Comparison of ENCODE assay signal across 12 cellular contexts in the genomic region with DNA sequence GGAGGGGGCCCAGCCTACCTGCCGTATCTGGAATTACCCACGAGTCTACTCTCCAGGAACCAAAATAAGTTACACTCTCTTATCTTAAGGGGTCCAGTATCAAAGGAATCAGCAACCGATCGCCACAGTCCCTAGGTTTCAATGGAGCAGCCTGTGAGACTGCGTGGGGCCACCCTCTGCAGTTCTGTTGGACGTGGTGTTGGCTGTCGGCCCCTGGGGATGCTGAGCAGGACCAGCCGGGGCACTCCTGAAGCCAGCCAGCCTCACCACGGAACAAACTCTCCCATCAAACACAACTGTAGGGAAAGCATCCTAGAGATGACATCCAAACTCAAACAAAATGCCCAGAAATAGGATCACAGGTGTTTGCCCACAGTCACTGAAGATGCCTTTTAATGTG. TPM values are rescaled to one million over a fixed set of nuclear protein-coding genes. Genes with fewer than 3 reads are reported as not detected.
A peak's percentile ranks its signal among the peaks of the same experiment; 100 is the strongest.
DNase-seq lines count a peak whose midpoint lies in the region; ATAC-seq, FAIRE-seq and TF ChIP-seq lines count a peak whose summit lies in the region.
"Had no signal": no experiment of that assay in that cellular context is flagged by ENCODE, and none has a peak within 500 bp of the region (broad histone marks: within the 10 kb centered on the region; RNA-seq: fewer than 3 reads in every experiment).

No MANE protein-coding gene starts in this region.

- H3K4me3 ChIP-seq in bronchial epithelial cell (ENCODE audit: low read depth, low read length) (peak overlapping the region; percentile 4), hepatocyte (no peak overlapping the region), skeletal muscle satellite cell (ENCODE audit: low read length) (no peak overlapping the region), lower leg skin (ENCODE audit: low read depth, poor library complexity, severe bottlenecking) (no peak overlapping the region)
- H3K4me3 ChIP-seq: cardiac muscle cell had no signal

- DNase-seq in Ammon's horn (ENCODE audit: low spot score) (peak; percentile 24), bronchial epithelial cell (ENCODE audit: low read depth) (no peak), hepatocyte (ENCODE audit: low spot score) (no peak), lower leg skin (ENCODE audit: low spot score in 2 of 2) (no peak)
- no peak for DNase-seq in activated naive CD4-positive, alpha-beta T cell treated with anti-CD3 and anti-CD28 coated beads for 36 hours
- DNase-seq: activated CD4-positive, alpha-beta T cell treated with anti-CD3 and anti-CD28 coated beads, Interleukin-2, amount 10 ng/mL, durations not matched to agents 24 days and 14 days; T-helper 1 cell had no signal

- TF ChIP-seq POLR2A in lower leg skin (IDR thresholded peaks at IDR 0.05): no peak

- H3K4me2 ChIP-seq in hepatocyte (peak overlapping the region; percentile 66), skeletal muscle satellite cell (ENCODE audit: low read length) (no peak overlapping the region)

- H3K27ac ChIP-seq in hepatocyte: peak overlapping the region; percentile 93

- no peaks in the 10 kb centered on the region for H3K27me3 Mint-ChIP-seq in activated naive CD4-positive, alpha-beta T cell treated with anti-CD3 and anti-CD28 coated beads for 36 hours (ENCODE audit: low read depth)

- H3K4me1 ChIP-seq in hepatocyte (ENCODE audit: insufficient read depth): peaks cover 50% of the 10 kb centered on the region
- H3K4me1 ChIP-seq in skeletal muscle satellite cell (ENCODE audit: control insufficient read depth, insufficient read depth, low read length): peaks cover 30% of the 10 kb centered on the region

- ATAC-seq in GM19035 (IDR thresholded peaks at IDR 0.05; ENCODE audit: unreplicated experiment) (no peak), HG03378 (IDR thresholded peaks at IDR 0.05; ENCODE audit: unreplicated experiment) (no peak)

- H3K4me1 Mint-ChIP-seq in activated naive CD4-positive, alpha-beta T cell treated with anti-CD3 and anti-CD28 coated beads for 36 hours (ENCODE audit: low read depth): no peaks in the 10 kb centered on the region
- H3K4me1 Mint-ChIP-seq: activated CD4-positive, alpha-beta T cell treated with anti-CD3 and anti-CD28 coated beads, Interleukin-2, amount 10 ng/mL, durations not matched to agents 24 days and 14 days had no signal

- 74% methylated on average over 9 of the region's 9 CpGs for WGBS in hepatocyte (ENCODE audit: low lambda C conversion rate, missing lambda C conversion rate)
- 50 to 56% methylated on average over 9 of the region's 9 CpGs for WGBS in lower leg skin, 2 donors

- no peaks in the 10 kb centered on the region for H3K36me3 ChIP-seq in bronchial epithelial cell (ENCODE audit: control insufficient read depth, insufficient read depth, low read length)
- H3K36me3 ChIP-seq in hepatocyte (replicated peaks; ENCODE audit: insufficient read depth, low read depth): no peaks in the 10 kb centered on the region
- H3K36me3 ChIP-seq in skeletal muscle satellite cell (ENCODE audit: insufficient read depth, low read length): no peaks in the 10 kb centered on the region
- H3K36me3 ChIP-seq: cardiac muscle cell had no signal

- H2AFZ ChIP-seq in hepatocyte: no peak overlapping the region

- H3K9me3 ChIP-seq in hepatocyte (ENCODE audit: low read depth) (no peaks in the 10 kb centered on the region), skeletal muscle satellite cell (replicated peaks; ENCODE audit: low read length) (no peaks in the 10 kb centered on the region)

- H4K20me1 ChIP-seq in hepatocyte (ENCODE audit: insufficient read depth, poor library complexity, severe bottlenecking): no peaks in the 10 kb centered on the region

- no peak overlapping the region for H3K4me3 Mint-ChIP-seq in activated naive CD4-positive, alpha-beta T cell treated with anti-CD3 and anti-CD28 coated beads for 36 hours
- H3K4me3 Mint-ChIP-seq: activated CD4-positive, alpha-beta T cell treated with anti-CD3 and anti-CD28 coated beads, Interleukin-2, amount 10 ng/mL, durations not matched to agents 24 days and 14 days had no signal

- no peak overlapping the region for H3K27ac Mint-ChIP-seq in activated naive CD4-positive, alpha-beta T cell treated with anti-CD3 and anti-CD28 coated beads for 36 hours
- H3K27ac Mint-ChIP-seq: activated CD4-positive, alpha-beta T cell treated with anti-CD3 and anti-CD28 coated beads, Interleukin-2, amount 10 ng/mL, durations not matched to agents 24 days and 14 days; activated T-helper 2 cell treated with anti-CD3 and anti-CD28 coated beads, Interferon-gamma antibody, Interleukin-2, Interleukin-4, amounts not matched to agents 10 μg/mL and 5 μg/mL and 100 μg/mL, durations not matched to agents 14 hours and 24 hours and 36 hours had no signal

- FAIRE-seq in bronchial epithelial cell (lab: Jason Lieb, UNC): no peak

- intact Hi-C loops in activated naive CD4-positive, alpha-beta T cell treated with anti-CD3 and anti-CD28 coated beads for 36 hours (cut with micrococcal nuclease): no loop called here
- intact Hi-C loops in lower leg skin (cut with DNase I; ENCODE audit: low total_unique reads): no loop called here

- H3K9me2 ChIP-seq in hepatocyte (replicated peaks; ENCODE audit: insufficient read depth): no peaks in the 10 kb centered on the region

- H3K9ac ChIP-seq in skeletal muscle satellite cell (ENCODE audit: low read depth, low read length): peak overlapping the region; percentile 63

- no peaks in the 10 kb centered on the region for H3K27me3 ChIP-seq in bronchial epithelial cell (ENCODE audit: control insufficient read depth, insufficient read depth, low read length)
- no peaks in the 10 kb centered on the region for H3K27me3 ChIP-seq in hepatocyte
- no peaks in the 10 kb centered on the region for H3K27me3 ChIP-seq in skeletal muscle satellite cell (ENCODE audit: control insufficient read depth, insufficient read depth, low read length)
- H3K27me3 ChIP-seq: cardiac muscle cell had no signal

- no peak for TF ChIP-seq CTCF in bronchial epithelial cell (IDR thresholded peaks at IDR 0.05; ENCODE audit: insufficient read depth, low read length, severe bottlenecking)
- TF ChIP-seq CTCF in hepatocyte (IDR thresholded peaks at IDR 0.05; ENCODE audit: poor library complexity): no peak
- no peak for TF ChIP-seq CTCF in lower leg skin (IDR thresholded peaks at IDR 0.05)

- peaks cover 9% of the 10 kb centered on the region for H3K79me2 ChIP-seq in hepatocyte

- CTCF ChIA-PET in activated naive CD4-positive, alpha-beta T cell treated with anti-CD3 and anti-CD28 coated beads for 36 hours (lab: Charles Lee): no interaction called here

- no peaks in the 10 kb centered on the region for H3K36me3 Mint-ChIP-seq in activated naive CD4-positive, alpha-beta T cell treated with anti-CD3 and anti-CD28 coated beads for 36 hours (ENCODE audit: low read depth)

- H3K9me3 Mint-ChIP-seq in activated naive CD4-positive, alpha-beta T cell treated with anti-CD3 and anti-CD28 coated beads for 36 hours: no peaks in the 10 kb centered on the region
- H3K9me3 Mint-ChIP-seq: activated CD4-positive, alpha-beta T cell treated with anti-CD3 and anti-CD28 coated beads, Interleukin-2, amount 10 ng/mL, durations not matched to agents 24 days and 14 days; activated T-helper 2 cell treated with anti-CD3 and anti-CD28 coated beads, Interferon-gamma antibody, Interleukin-2, Interleukin-4, amounts not matched to agents 10 μg/mL and 5 μg/mL and 100 μg/mL, durations not matched to agents 14 hours and 24 hours and 36 hours had no signal

RNA-seq across cellular contexts. Expression of a gene that starts 25.5 kb away (rescaled TPM):
- total RNA-seq in bronchial epithelial cell (152 and 264 TPM in 2 replicates), hepatocyte (31.6 and 37.9 TPM in 2 replicates), lower leg skin (100 to 1,000 TPM; 171 to 258 (median 209) TPM)
- polyA plus RNA-seq in hepatocyte: 19.8 and 20.8 TPM in 2 replicates
- total RNA-seq in skeletal muscle satellite cell (2012; rRNA removed): 0.76 and 2.0 TPM in 2 replicates
- total RNA-seq in activated naive CD4-positive, alpha-beta T cell treated with anti-CD3 and anti-CD28 coated beads for 36 hours: 100 to 1,000 TPM; 157 to 159 TPM
